23 cellular contexts compared by ENCODE assay signal in the genomic region with DNA sequence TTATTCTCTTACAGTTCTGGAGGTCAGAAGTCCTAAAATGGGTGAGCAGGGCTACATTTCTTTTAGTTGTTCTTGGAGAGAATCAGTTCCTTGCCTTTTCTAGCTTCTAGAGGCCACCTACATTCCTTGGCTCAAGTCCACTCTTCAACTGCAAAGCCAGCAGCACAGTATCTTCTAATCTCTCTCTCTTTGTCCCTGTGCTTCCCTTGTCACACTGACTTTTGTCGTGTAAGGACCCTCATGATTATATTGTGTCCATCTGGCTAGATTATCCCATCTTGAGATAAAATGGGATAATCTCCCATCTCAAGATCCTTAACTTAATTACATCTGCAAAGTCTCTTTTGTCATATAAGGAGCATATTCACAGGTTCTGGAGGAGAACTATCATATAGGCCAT.
DNase-seq lines count a peak whose midpoint lies in the region; ATAC-seq, FAIRE-seq and TF ChIP-seq lines count a peak whose summit lies in the region.
"Had no signal": no experiment of that assay in that cellular context is flagged by ENCODE, and none has a peak within 500 bp of the region (broad histone marks: within the 10 kb centered on the region; RNA-seq: fewer than 3 reads in every experiment).

No MANE protein-coding gene starts in this region.

- intact Hi-C loops in left ventricle myocardium superior (cut with micrococcal nuclease) = no loop called here

- no peak for TF ChIP-seq CTCF in D721Med (IDR thresholded peaks at IDR 0.05; ENCODE audit: insufficient read depth, missing control alignments)

- peak; percentile 16 for FAIRE-seq in D721Med (lab: Jason Lieb, UNC)
- FAIRE-seq: A549, GM12878, H1 had no signal

- DNase-seq in D721Med (ENCODE audit: insufficient read length, low spot score) = no peak
- DNase-seq in NCI-H82 treated with DMSO at 0.1 percent for 48 hours (lab: John Stamatoyannopoulos, UW; ENCODE audit: unreplicated experiment) = peak; percentile 93
- peak; percentile 6 for DNase-seq in left kidney (ENCODE audit: low read depth, low spot score)
- no peak for DNase-seq in NOMO-1 (lab: John Stamatoyannopoulos, UW; ENCODE audit: unreplicated experiment in 2 of 2)
- no peak for DNase-seq in left ventricle myocardium superior
- DNase-seq in NCI-H2196 (lab: John Stamatoyannopoulos, UW; ENCODE audit: unreplicated experiment) = no peak
- no peak for DNase-seq in NK-92 (lab: John Stamatoyannopoulos, UW; ENCODE audit: unreplicated experiment)
- DNase-seq: 8988T; ACHN; AML-193; C1 segment of cervical spinal cord; Calu3; CD4-positive, alpha-beta memory T cell; COR-L47; DMS 273 treated with DMSO at 0.1 percent for 48 hours; DMS79; EL; GDM1; H7; HCEC 1CT had no signal

- ATAC-seq in left ventricle myocardium superior = no peak
- ATAC-seq: A549, GM12878 had no signal

Comparison
In these comparisons a context has a peak if more than half of its experiments do, and no peak if none do; other contexts are left out.
1. DNase-seq: peak in NCI-H82 treated with DMSO at 0.1 percent for 48 hours (single experiment) and left kidney (single experiment); none in D721Med (single experiment), NOMO-1 (0 of 2), left ventricle myocardium superior (single experiment), NCI-H2196 (single experiment) and NK-92 (single experiment).